ENCODE assay signal across 19 cellular contexts in genomic region chr9:7481570-7481969, GRCh38.
"Had no signal": no experiment of that assay in that cellular context is flagged by ENCODE, and none has a peak within 500 bp of the region (broad histone marks: within the 10 kb centered on the region; RNA-seq: fewer than 3 reads in every experiment).

No MANE protein-coding gene starts in this region.

- H3K36me3 ChIP-seq: esophagus muscularis mucosa, gastroesophageal sphincter, heart left ventricle, left lung, lower lobe of right lung had no signal

- H2AFZ ChIP-seq: hepatocyte had no signal

- ATAC-seq: foreskin keratinocyte, gastroesophageal sphincter, heart left ventricle, left lung, left ventricle myocardium superior, lower lobe of right lung had no signal

- H3K4me1 ChIP-seq: esophagus muscularis mucosa, foreskin keratinocyte, gastroesophageal sphincter, heart left ventricle, left lung, lower lobe of right lung had no signal

- H3K4me3 ChIP-seq: coronary artery, dorsolateral prefrontal cortex, esophagus muscularis mucosa, gastroesophageal sphincter, heart left ventricle, hepatocyte, left lung, lower lobe of right lung had no signal

- H3K9me3 ChIP-seq: esophagus muscularis mucosa, gastroesophageal sphincter, heart left ventricle, left lung, lower lobe of right lung had no signal

- H3K27ac ChIP-seq: coronary artery, dorsolateral prefrontal cortex, esophagus muscularis mucosa, foreskin keratinocyte, gastroesophageal sphincter, heart left ventricle, hepatocyte, left lung, lower lobe of right lung had no signal

- H3K4me2 ChIP-seq: hepatocyte had no signal

- DNase-seq: dermis blood vessel endothelial cell; dorsolateral prefrontal cortex; effector CD4-positive, alpha-beta T cell; effector memory CD4-positive, alpha-beta T cell; foreskin keratinocyte; heart left ventricle; hypothalamus; immature natural killer cell; islet precursor cell; kidney; kidney glomerular epithelial cell; left lung; left ventricle myocardium superior; lower lobe of right lung; mesenchymal stem cell had no signal

- H3K27me3 ChIP-seq: dorsolateral prefrontal cortex, esophagus muscularis mucosa, foreskin keratinocyte, gastroesophageal sphincter, heart left ventricle, hepatocyte, left lung had no signal
